1 cellular context compared by ENCODE assay signal in the genomic region with DNA sequence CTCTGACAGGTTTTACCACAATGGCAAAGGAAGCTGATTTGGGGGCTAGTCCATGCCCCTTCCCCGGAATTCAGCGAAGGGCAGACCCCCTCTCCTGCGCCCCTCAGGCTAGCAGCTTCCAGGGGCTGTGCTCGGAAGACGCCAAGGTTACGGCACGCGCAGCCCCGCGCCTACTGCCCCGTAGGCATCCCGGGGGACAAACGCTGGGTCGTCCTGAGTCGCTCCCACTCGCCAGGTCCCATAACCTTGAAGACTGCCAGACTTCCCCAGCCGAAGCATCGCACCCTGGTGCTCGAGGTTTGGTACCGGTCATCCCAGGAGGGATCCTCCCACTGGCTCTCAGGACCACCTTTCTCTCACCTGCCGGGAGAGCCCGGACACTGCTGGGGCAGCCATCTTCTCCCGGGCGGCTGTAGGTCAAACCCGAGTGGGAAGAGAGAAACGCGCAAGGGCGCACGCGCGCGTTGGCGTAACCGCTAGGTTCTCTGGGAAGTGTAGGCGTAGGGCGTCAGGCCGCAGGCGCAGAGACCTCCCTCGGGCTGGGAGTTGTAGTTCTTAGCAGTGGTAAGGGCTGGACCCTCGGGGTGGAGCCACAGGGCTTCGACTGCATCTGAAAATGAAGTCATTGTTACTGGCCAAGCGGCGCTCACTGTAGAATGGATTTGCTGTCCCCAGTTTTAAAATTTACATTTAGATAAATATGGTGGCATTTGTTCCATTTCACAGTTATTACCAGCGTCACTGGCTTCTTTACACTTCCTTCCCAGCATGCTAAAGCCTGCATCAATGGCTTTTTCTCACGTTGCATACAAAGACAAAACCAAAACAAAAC.
TF ChIP-seq lines count a peak whose summit lies in the region.

A gene with protein sequence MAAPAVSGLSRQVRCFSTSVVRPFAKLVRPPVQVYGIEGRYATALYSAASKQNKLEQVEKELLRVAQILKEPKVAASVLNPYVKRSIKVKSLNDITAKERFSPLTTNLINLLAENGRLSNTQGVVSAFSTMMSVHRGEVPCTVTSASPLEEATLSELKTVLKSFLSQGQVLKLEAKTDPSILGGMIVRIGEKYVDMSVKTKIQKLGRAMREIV (minus strand): TSS at position 437 of the 832 bp plus-strand sequence. CDS start 41 bp downstream, at position 396.

TF ChIP-seq in HEK293, 187 proteins besides CTCF, POLR2A, EP300 and RAD21 (continued from another document and continues in another):
- TF ChIP-seq, protein P1, sequence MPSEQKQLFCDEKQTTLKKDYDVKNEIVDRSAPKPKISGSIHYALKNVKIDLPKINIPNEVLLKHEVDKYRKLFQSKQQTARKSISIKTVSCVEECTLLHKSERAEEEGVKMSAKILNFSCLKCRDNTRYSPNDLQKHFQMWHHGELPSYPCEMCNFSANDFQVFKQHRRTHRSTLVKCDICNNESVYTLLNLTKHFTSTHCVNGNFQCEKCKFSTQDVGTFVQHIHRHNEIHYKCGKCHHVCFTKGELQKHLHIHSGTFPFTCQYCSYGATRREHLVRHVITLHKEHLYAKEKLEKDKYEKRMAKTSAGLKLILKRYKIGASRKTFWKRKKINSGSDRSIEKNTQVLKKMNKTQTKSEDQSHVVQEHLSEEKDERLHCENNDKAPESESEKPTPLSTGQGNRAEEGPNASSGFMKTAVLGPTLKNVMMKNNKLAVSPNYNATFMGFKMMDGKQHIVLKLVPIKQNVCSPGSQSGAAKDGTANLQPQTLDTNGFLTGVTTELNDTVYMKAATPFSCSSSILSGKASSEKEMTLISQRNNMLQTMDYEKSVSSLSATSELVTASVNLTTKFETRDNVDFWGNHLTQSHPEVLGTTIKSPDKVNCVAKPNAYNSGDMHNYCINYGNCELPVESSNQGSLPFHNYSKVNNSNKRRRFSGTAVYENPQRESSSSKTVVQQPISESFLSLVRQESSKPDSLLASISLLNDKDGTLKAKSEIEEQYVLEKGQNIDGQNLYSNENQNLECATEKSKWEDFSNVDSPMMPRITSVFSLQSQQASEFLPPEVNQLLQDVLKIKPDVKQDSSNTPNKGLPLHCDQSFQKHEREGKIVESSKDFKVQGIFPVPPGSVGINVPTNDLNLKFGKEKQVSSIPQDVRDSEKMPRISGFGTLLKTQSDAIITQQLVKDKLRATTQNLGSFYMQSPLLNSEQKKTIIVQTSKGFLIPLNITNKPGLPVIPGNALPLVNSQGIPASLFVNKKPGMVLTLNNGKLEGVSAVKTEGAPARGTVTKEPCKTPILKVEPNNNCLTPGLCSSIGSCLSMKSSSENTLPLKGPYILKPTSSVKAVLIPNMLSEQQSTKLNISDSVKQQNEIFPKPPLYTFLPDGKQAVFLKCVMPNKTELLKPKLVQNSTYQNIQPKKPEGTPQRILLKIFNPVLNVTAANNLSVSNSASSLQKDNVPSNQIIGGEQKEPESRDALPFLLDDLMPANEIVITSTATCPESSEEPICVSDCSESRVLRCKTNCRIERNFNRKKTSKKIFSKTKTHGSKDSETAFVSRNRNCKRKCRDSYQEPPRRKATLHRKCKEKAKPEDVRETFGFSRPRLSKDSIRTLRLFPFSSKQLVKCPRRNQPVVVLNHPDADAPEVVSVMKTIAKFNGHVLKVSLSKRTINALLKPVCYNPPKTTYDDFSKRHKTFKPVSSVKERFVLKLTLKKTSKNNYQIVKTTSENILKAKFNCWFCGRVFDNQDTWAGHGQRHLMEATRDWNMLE (tag by site-specific recombination; conservative IDR thresholded peaks at IDR 0.05; ENCODE audit: low read depth), result peak; percentile 41; the same call in 1 of the 2 replicates
- TF ChIP-seq, protein P2, sequence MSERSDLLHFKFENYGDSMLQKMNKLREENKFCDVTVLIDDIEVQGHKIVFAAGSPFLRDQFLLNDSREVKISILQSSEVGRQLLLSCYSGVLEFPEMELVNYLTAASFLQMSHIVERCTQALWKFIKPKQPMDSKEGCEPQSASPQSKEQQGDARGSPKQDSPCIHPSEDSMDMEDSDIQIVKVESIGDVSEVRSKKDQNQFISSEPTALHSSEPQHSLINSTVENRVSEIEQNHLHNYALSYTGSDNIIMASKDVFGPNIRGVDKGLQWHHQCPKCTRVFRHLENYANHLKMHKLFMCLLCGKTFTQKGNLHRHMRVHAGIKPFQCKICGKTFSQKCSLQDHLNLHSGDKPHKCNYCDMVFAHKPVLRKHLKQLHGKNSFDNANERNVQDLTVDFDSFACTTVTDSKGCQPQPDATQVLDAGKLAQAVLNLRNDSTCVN (tag by site-specific recombination; optimal IDR thresholded peaks at IDR 0.05), result peak; percentile 91
- peak; percentile 97 for TF ChIP-seq ZNF335 (tag by site-specific recombination; conservative IDR thresholded peaks at IDR 0.05)
- peak; percentile 95 for TF ChIP-seq SP3 (tag by site-specific recombination; IDR thresholded peaks at IDR 0.05)
- TF ChIP-seq ZXDB (tag by site-specific recombination; IDR thresholded peaks at IDR 0.05), result peak; percentile 88
- no peak for TF ChIP-seq ZNF23 (tag by site-specific recombination; IDR thresholded peaks at IDR 0.05; ENCODE audit: borderline replicate concordance)
- TF ChIP-seq, protein P3, sequence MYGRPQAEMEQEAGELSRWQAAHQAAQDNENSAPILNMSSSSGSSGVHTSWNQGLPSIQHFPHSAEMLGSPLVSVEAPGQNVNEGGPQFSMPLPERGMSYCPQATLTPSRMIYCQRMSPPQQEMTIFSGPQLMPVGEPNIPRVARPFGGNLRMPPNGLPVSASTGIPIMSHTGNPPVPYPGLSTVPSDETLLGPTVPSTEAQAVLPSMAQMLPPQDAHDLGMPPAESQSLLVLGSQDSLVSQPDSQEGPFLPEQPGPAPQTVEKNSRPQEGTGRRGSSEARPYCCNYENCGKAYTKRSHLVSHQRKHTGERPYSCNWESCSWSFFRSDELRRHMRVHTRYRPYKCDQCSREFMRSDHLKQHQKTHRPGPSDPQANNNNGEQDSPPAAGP (tag by site-specific recombination; IDR thresholded peaks at IDR 0.05), result 0 out of 2 replicates have a peak, but pooled peaks have one; percentile 34
- TF ChIP-seq, protein P4, sequence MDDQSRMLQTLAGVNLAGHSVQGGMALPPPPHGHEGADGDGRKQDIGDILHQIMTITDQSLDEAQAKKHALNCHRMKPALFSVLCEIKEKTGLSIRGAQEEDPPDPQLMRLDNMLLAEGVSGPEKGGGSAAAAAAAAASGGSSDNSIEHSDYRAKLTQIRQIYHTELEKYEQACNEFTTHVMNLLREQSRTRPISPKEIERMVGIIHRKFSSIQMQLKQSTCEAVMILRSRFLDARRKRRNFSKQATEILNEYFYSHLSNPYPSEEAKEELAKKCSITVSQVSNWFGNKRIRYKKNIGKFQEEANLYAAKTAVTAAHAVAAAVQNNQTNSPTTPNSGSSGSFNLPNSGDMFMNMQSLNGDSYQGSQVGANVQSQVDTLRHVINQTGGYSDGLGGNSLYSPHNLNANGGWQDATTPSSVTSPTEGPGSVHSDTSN (CRISPR knock-in tag; IDR thresholded peaks at IDR 0.05), result 0 out of 2 replicates have a peak, but pooled peaks have one; percentile 60
- TF ChIP-seq YY1 (tag by site-specific recombination; IDR thresholded peaks at IDR 0.05), result peak; percentile 85
- peak; percentile 89 for TF ChIP-seq ZBTB20 (tag by site-specific recombination; IDR thresholded peaks at IDR 0.05)
- TF ChIP-seq, protein P5, sequence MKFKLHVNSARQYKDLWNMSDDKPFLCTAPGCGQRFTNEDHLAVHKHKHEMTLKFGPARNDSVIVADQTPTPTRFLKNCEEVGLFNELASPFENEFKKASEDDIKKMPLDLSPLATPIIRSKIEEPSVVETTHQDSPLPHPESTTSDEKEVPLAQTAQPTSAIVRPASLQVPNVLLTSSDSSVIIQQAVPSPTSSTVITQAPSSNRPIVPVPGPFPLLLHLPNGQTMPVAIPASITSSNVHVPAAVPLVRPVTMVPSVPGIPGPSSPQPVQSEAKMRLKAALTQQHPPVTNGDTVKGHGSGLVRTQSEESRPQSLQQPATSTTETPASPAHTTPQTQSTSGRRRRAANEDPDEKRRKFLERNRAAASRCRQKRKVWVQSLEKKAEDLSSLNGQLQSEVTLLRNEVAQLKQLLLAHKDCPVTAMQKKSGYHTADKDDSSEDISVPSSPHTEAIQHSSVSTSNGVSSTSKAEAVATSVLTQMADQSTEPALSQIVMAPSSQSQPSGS (tag by site-specific recombination; IDR thresholded peaks at IDR 0.05; ENCODE audit: low read depth), result peak; percentile 63; the same call in 1 of the 2 replicates
- peak; percentile 49; the same call in 1 of the 2 replicates for TF ChIP-seq ZIC2 (tag by site-specific recombination; IDR thresholded peaks at IDR 0.05)
- no peak for TF ChIP-seq ZNF121 (tag by site-specific recombination; IDR thresholded peaks at IDR 0.05)
- peak; percentile 41; the same call in 1 of the 2 replicates for TF ChIP-seq GLIS1 (tag by site-specific recombination; IDR thresholded peaks at IDR 0.05)
- TF ChIP-seq ZNF341 (tag by site-specific recombination; IDR thresholded peaks at IDR 0.05; ENCODE audit: low read depth), result no peak
- peak; percentile 61 for TF ChIP-seq ZNF600 (tag by site-specific recombination; IDR thresholded peaks at IDR 0.05)
- TF ChIP-seq EGR2 (tag by site-specific recombination; IDR thresholded peaks at IDR 0.05; ENCODE audit: low read depth), result peak; percentile 95
- peak; percentile 57; the same call in 1 of the 2 replicates for TF ChIP-seq ZEB2 (tag by site-specific recombination; IDR thresholded peaks at IDR 0.05)
- TF ChIP-seq REPIN1 (tag by site-specific recombination; IDR thresholded peaks at IDR 0.05; ENCODE audit: low read depth), result 0 out of 2 replicates have a peak, but pooled peaks have one; percentile 41
- TF ChIP-seq ZBTB17 (tag by site-specific recombination; IDR thresholded peaks at IDR 0.05), result peak; percentile 64
- no peak for TF ChIP-seq ZNF621 (tag by site-specific recombination; IDR thresholded peaks at IDR 0.05)
- TF ChIP-seq ZNF184 (tag by site-specific recombination; IDR thresholded peaks at IDR 0.05), result peak; percentile 50; the same call in 1 of the 2 replicates
- TF ChIP-seq, protein P6, sequence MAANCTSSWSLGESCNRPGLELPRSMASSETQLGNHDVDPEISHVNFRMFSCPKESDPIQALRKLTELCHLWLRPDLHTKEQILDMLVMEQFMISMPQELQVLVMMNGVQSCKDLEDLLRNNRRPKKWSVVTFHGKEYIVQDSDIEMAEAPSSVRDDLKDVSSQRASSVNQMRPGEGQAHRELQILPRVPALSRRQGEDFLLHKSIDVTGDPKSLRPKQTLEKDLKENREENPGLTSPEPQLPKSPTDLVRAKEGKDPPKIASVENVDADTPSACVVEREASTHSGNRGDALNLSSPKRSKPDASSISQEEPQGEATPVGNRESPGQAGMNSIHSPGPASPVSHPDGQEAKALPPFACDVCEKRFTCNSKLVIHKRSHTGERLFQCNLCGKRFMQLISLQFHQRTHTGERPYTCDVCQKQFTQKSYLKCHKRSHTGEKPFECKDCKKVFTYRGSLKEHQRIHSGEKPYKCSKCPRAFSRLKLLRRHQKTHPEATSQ (tag by site-specific recombination; IDR thresholded peaks at IDR 0.05), result peak; percentile 60; the same call in 1 of the 2 replicates
- TF ChIP-seq ZFHX2 (tag by site-specific recombination; conservative IDR thresholded peaks at IDR 0.05), result peak; percentile 97
- peak; percentile 20; the same call in 1 of the 2 replicates for TF ChIP-seq ZNF561 (tag by site-specific recombination; IDR thresholded peaks at IDR 0.05; ENCODE audit: borderline replicate concordance)
- TF ChIP-seq ZNF629 (tag by site-specific recombination; IDR thresholded peaks at IDR 0.05), result peak; percentile 46
- TF ChIP-seq, protein P7, sequence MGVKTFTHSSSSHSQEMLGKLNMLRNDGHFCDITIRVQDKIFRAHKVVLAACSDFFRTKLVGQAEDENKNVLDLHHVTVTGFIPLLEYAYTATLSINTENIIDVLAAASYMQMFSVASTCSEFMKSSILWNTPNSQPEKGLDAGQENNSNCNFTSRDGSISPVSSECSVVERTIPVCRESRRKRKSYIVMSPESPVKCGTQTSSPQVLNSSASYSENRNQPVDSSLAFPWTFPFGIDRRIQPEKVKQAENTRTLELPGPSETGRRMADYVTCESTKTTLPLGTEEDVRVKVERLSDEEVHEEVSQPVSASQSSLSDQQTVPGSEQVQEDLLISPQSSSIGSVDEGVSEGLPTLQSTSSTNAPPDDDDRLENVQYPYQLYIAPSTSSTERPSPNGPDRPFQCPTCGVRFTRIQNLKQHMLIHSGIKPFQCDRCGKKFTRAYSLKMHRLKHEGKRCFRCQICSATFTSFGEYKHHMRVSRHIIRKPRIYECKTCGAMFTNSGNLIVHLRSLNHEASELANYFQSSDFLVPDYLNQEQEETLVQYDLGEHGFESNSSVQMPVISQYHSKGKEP (tag by site-specific recombination; IDR thresholded peaks at IDR 0.05), result peak; percentile 57; the same call in 1 of the 2 replicates
- TF ChIP-seq ZFP37 (tag by site-specific recombination; IDR thresholded peaks at IDR 0.05), result no peak
- 0 out of 2 replicates have a peak, but pooled peaks have one; percentile 18 for TF ChIP-seq KLF16 (tag by site-specific recombination; IDR thresholded peaks at IDR 0.05)
- TF ChIP-seq SP2 (tag by site-specific recombination; IDR thresholded peaks at IDR 0.05), result no peak
- 0 out of 2 replicates have a peak, but pooled peaks have one; percentile 27 for TF ChIP-seq ZNF660 (tag by site-specific recombination; IDR thresholded peaks at IDR 0.05)
- 0 out of 2 replicates have a peak, but pooled peaks have one; percentile 8 for TF ChIP-seq ZNF610 (tag by site-specific recombination; IDR thresholded peaks at IDR 0.05; ENCODE audit: borderline replicate concordance)
- peak; percentile 99 for TF ChIP-seq ZNF76 (tag by site-specific recombination; IDR thresholded peaks at IDR 0.05; ENCODE audit: borderline replicate concordance, low read depth)
- TF ChIP-seq, protein P8, sequence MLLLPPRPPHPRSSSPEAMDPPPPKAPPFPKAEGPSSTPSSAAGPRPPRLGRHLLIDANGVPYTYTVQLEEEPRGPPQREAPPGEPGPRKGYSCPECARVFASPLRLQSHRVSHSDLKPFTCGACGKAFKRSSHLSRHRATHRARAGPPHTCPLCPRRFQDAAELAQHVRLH (tag by site-specific recombination; IDR thresholded peaks at IDR 0.05), result no peak
- TF ChIP-seq, protein P9, sequence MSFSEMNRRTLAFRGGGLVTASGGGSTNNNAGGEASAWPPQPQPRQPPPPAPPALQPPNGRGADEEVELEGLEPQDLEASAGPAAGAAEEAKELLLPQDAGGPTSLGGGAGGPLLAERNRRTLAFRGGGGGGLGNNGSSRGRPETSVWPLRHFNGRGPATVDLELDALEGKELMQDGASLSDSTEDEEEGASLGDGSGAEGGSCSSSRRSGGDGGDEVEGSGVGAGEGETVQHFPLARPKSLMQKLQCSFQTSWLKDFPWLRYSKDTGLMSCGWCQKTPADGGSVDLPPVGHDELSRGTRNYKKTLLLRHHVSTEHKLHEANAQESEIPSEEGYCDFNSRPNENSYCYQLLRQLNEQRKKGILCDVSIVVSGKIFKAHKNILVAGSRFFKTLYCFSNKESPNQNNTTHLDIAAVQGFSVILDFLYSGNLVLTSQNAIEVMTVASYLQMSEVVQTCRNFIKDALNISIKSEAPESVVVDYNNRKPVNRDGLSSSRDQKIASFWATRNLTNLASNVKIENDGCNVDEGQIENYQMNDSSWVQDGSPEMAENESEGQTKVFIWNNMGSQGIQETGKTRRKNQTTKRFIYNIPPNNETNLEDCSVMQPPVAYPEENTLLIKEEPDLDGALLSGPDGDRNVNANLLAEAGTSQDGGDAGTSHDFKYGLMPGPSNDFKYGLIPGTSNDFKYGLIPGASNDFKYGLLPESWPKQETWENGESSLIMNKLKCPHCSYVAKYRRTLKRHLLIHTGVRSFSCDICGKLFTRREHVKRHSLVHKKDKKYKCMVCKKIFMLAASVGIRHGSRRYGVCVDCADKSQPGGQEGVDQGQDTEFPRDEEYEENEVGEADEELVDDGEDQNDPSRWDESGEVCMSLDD (tag by site-specific recombination; IDR thresholded peaks at IDR 0.05), result peak; percentile 44; the same call in 1 of the 2 replicates
- TF ChIP-seq ZNF324 (tag by site-specific recombination; IDR thresholded peaks at IDR 0.05), result peak; percentile 69; the same call in 1 of the 2 replicates
- TF ChIP-seq ZNF292 (tag by site-specific recombination; IDR thresholded peaks at IDR 0.05; ENCODE audit: borderline replicate concordance, low read depth), result no peak
